8 cellular contexts compared by ENCODE assay signal in the genomic region with DNA sequence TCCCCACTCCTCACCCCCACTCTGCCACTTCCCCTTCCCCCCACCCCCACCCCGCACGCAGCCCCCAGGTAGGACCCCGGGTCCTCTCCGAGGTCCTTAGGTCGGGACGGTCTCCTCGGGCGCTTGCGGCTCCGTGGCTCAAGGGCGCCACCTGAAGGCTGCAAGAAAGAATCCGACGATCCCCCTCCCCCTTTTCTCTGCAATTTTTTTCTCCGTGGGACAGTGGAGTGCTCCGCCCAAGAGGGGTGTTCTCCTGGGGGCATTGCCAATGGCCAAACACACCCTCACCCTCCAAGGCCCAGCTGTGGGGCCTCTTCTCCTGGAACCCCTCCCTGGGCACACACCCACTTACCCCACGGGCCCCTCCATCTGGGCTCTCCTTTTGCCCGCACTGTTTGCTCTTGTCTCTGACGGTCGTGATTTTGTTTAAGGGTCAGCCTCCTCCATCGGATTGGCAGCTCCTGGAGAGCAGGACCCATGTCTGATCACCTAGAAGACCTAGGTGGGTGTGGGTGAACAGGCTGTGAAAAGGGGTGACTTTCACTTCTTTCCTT. TPM values are rescaled to one million over a fixed set of nuclear protein-coding genes. Genes with fewer than 3 reads are reported as not detected.
A peak's percentile ranks its signal among the peaks of the same experiment; 100 is the strongest.
DNase-seq lines count a peak whose midpoint lies in the region; ATAC-seq and TF ChIP-seq lines count a peak whose summit lies in the region.

No MANE protein-coding gene starts in this region.

- H3K4me1 ChIP-seq in BE2C (no peaks in the 10 kb centered on the region), foreskin keratinocyte (no peaks in the 10 kb centered on the region)

- no peak overlapping the region for H3K27ac ChIP-seq in foreskin keratinocyte

- peak overlapping the region; percentile 61 for H3K4me3 Mint-ChIP-seq in activated T-cell treated with anti-CD3 and anti-CD28 coated beads, Interleukin-2, amount 50 U/mL, for 4 hours

- peaks cover 27% of the 10 kb centered on the region for H3K27me3 Mint-ChIP-seq in activated T-cell treated with anti-CD3 and anti-CD28 coated beads, Interleukin-2, amount 50 U/mL, for 4 hours (ENCODE audit: low read depth)

- peaks cover 8% of the 10 kb centered on the region for H3K4me1 Mint-ChIP-seq in activated T-cell treated with anti-CD3 and anti-CD28 coated beads, Interleukin-2, amount 50 U/mL, for 4 hours (ENCODE audit: low read depth)

- no peaks in the 10 kb centered on the region for H3K9me3 Mint-ChIP-seq in activated T-cell treated with anti-CD3 and anti-CD28 coated beads, Interleukin-2, amount 50 U/mL, for 4 hours

- TF ChIP-seq CTCF in BE2C (IDR thresholded peaks at IDR 0.05; ENCODE audit: low read depth, low read length) (peak; percentile 45), foreskin keratinocyte (conservative IDR thresholded peaks at IDR 0.05) (peak; percentile 64), retinal pigment epithelial cell (conservative IDR thresholded peaks at IDR 0.05; ENCODE audit: low read depth, low read length) (peak; percentile 76)

- H3K4me3 ChIP-seq in BE2C (ENCODE audit: low read depth, low read length) (no peak overlapping the region), H7 (ENCODE audit: insufficient read depth, low read depth, low read length) (peak overlapping the region; percentile 57), retinal pigment epithelial cell (ENCODE audit: low read length) (peak overlapping the region; percentile 33)

- peak; percentile 40 for DNase-seq in BE2C
- peak; percentile 93 for DNase-seq in H7
- peak; percentile 74 for DNase-seq in NCI-H82 (lab: John Stamatoyannopoulos, UW)
- DNase-seq in activated T-cell treated with anti-CD3 and anti-CD28 coated beads, Interleukin-2, amount 50 U/mL, for 4 hours: peak; percentile 15
- no peak for DNase-seq in foreskin keratinocyte
- DNase-seq in retinal pigment epithelial cell (ENCODE audit: low read depth): no peak

- no peaks in the 10 kb centered on the region for H3K9me3 ChIP-seq in BE2C

- H3K27me3 ChIP-seq in BE2C: peaks cover 21% of the 10 kb centered on the region
- peaks cover 35% of the 10 kb centered on the region for H3K27me3 ChIP-seq in H7 (ENCODE audit: control insufficient read depth, insufficient read depth, low read length)
- H3K27me3 ChIP-seq in foreskin keratinocyte: peaks cover 72% of the 10 kb centered on the region

- peak; percentile 58 to 72 for ATAC-seq in activated T-cell treated with anti-CD3 and anti-CD28 coated beads, Interleukin-2, amount 50 U/mL, for 4 hours
- ATAC-seq in foreskin keratinocyte (peak; percentile 52), GM21717 (IDR thresholded peaks at IDR 0.05; ENCODE audit: unreplicated experiment) (no peak), HG03432 (IDR thresholded peaks at IDR 0.05; ENCODE audit: unreplicated experiment) (no peak)

- no peaks in the 10 kb centered on the region for H3K36me3 Mint-ChIP-seq in activated T-cell treated with anti-CD3 and anti-CD28 coated beads, Interleukin-2, amount 50 U/mL, for 4 hours (ENCODE audit: insufficient read depth)

- H3K36me3 ChIP-seq in BE2C: no peaks in the 10 kb centered on the region
- H3K36me3 ChIP-seq in H7 (replicated peaks; ENCODE audit: control insufficient read depth, insufficient read depth, low read length): no peaks in the 10 kb centered on the region

RNA-seq across cellular contexts. Expression of gene TMEM74B, which starts 1.1 kb away (rescaled TPM):
- polyA plus RNA-seq in BE2C (2012; ENCODE audit: insufficient read depth, insufficient read length, low read depth): 0.25 TPM
- total RNA-seq in H7 (2014; rRNA removed; shearing (Covaris generic)): 4.1 and 5.9 TPM in 2 replicates
- total RNA-seq in activated T-cell treated with anti-CD3 and anti-CD28 coated beads, Interleukin-2, amount 50 U/mL, for 4 hours: not detected
- 0.18 TPM in 1 of 2 replicates, not detected in the other for total RNA-seq in foreskin keratinocyte
- polyA plus RNA-seq in foreskin keratinocyte: 0.17 and 0.22 TPM in 2 replicates

RNA-seq across cellular contexts. Expression of gene C20orf202, which starts 17.4 kb away (rescaled TPM):
- not detected for polyA plus RNA-seq in BE2C (2012; ENCODE audit: insufficient read depth, insufficient read length, low read depth)
- total RNA-seq in H7 (2014; rRNA removed; shearing (Covaris generic)): 0.26 TPM in 1 of 2 replicates, not detected in the other
- total RNA-seq in activated T-cell treated with anti-CD3 and anti-CD28 coated beads, Interleukin-2, amount 50 U/mL, for 4 hours: not detected
- total RNA-seq in foreskin keratinocyte: not detected in 2 replicates
- not detected in 2 replicates for polyA plus RNA-seq in foreskin keratinocyte

RNA-seq across cellular contexts. Expression of gene RAD21L1, which starts 40.0 kb away (rescaled TPM):
- not detected for polyA plus RNA-seq in BE2C (2012; ENCODE audit: insufficient read depth, insufficient read length, low read depth)
- not detected in 2 replicates for total RNA-seq in H7 (2014; rRNA removed; shearing (Covaris generic))
- total RNA-seq in activated T-cell treated with anti-CD3 and anti-CD28 coated beads, Interleukin-2, amount 50 U/mL, for 4 hours: under 1 TPM in 1 of 3 donors, not detected in 2; 0.71 TPM
- total RNA-seq in foreskin keratinocyte: not detected in 2 replicates
- not detected in 2 replicates for polyA plus RNA-seq in foreskin keratinocyte

Comparison
In these comparisons a context has a peak if more than half of its experiments do, and no peak if none do; other contexts are left out.
1. DNase-seq: peak in BE2C (single experiment), H7 (single experiment), NCI-H82 (single experiment) and activated T-cell treated with anti-CD3 and anti-CD28 coated beads, Interleukin-2, amount 50 U/mL, for 4 hours (single experiment); none in foreskin keratinocyte (0 of 2) and retinal pigment epithelial cell (single experiment).
2. ATAC-seq: peak in activated T-cell treated with anti-CD3 and anti-CD28 coated beads, Interleukin-2, amount 50 U/mL, for 4 hours (2 of 2) and foreskin keratinocyte (single experiment); none in GM21717 (single experiment) and HG03432 (single experiment).
3. Peak in every context shown above with its lines, with median percentiles within 50 percentile points of each other: CTCF ChIP-seq.